ENCODE assay signal across 11 cellular contexts in genomic region chr12:106586803-106587684, GRCh38. TPM values are rescaled to one million over a fixed set of nuclear protein-coding genes. Genes with fewer than 3 reads are reported as not detected.
DNase-seq lines count a peak whose midpoint lies in the region; ATAC-seq and TF ChIP-seq lines count a peak whose summit lies in the region.
"Had no signal": no experiment of that assay in that cellular context is flagged by ENCODE, and none has a peak within 500 bp of the region (broad histone marks: within the 10 kb centered on the region; RNA-seq: fewer than 3 reads in every experiment).

No MANE protein-coding gene starts in this region.

- peaks cover 13% of the 10 kb centered on the region; the same call in 1 of the 2 replicates for H3F3A ChIP-seq in GM23338 (replicated peaks; ENCODE audit: low read depth)
- no peaks in the 10 kb centered on the region for H3F3A ChIP-seq in neural cell (ENCODE audit: insufficient read depth, low read length, poor library complexity, severe bottlenecking)

- intact Hi-C loops in activated CD4-positive, alpha-beta memory T cell treated with anti-CD3 and anti-CD28 coated beads for 36 hours (cut with micrococcal nuclease), result loop anchor here (10.0 kb wide), 3 partner anchors 188 to 328 kb away; partner anchors contain the start of gene RIC8B

- H3K4me2 ChIP-seq in GM23338 (peak overlapping the region; percentile 97), neural cell (ENCODE audit: low read length) (peak overlapping the region; percentile 19)

- peaks cover 40% of the 10 kb centered on the region for H3K4me1 Mint-ChIP-seq in GM23338
- H3K4me1 Mint-ChIP-seq in activated CD4-positive, alpha-beta memory T cell treated with anti-CD3 and anti-CD28 coated beads for 36 hours (ENCODE audit: low read depth), result peaks cover 33% of the 10 kb centered on the region

- H3K4me3 Mint-ChIP-seq in GM23338, result peak overlapping the region; percentile 72
- H3K4me3 Mint-ChIP-seq in activated CD4-positive, alpha-beta memory T cell treated with anti-CD3 and anti-CD28 coated beads for 36 hours, result no peak overlapping the region
- H3K4me3 Mint-ChIP-seq: CD8-positive, alpha-beta T cell; effector memory CD8-positive, alpha-beta T cell had no signal

- H3K36me3 ChIP-seq in GM23338 (ENCODE audit: insufficient read depth) (no peaks in the 10 kb centered on the region), ectodermal cell (ENCODE audit: control insufficient read depth, insufficient read depth, low read length) (peaks cover 5% of the 10 kb centered on the region), neural cell (ENCODE audit: insufficient read depth, low read length) (no peaks in the 10 kb centered on the region)

- peaks cover 19% of the 10 kb centered on the region for H4K20me1 ChIP-seq in GM23338 (replicated peaks; ENCODE audit: insufficient read depth)
- no peaks in the 10 kb centered on the region for H4K20me1 ChIP-seq in neural cell (ENCODE audit: insufficient read depth)

- H3K4me1 ChIP-seq in GM23338 (ENCODE audit: insufficient read depth), result peaks cover 31% of the 10 kb centered on the region
- peaks cover 12% of the 10 kb centered on the region for H3K4me1 ChIP-seq in ectodermal cell (ENCODE audit: control insufficient read depth, insufficient read depth, low read length)

- H2AFZ ChIP-seq in GM23338 (peak overlapping the region; percentile 80), neural cell (ENCODE audit: low read depth, low read length) (no peak overlapping the region)

- H3K27me3 ChIP-seq in GM23338 (ENCODE audit: insufficient read depth) (peaks cover 91% of the 10 kb centered on the region), ectodermal cell (ENCODE audit: control insufficient read depth, insufficient read depth, low read length, poor library complexity, severe bottlenecking) (peaks cover 85% of the 10 kb centered on the region), neural cell (ENCODE audit: insufficient read depth, low read depth, low read length) (peaks cover 87% of the 10 kb centered on the region)

- DNase-seq in AG20443 (ENCODE audit: low spot score) (peak; percentile 24), GM23338 (ENCODE audit: low spot score) (peak; percentile 87), DMS153 treated with DMSO at 0.1 percent for 48 hours (lab: John Stamatoyannopoulos, UW; ENCODE audit: unreplicated experiment) (no peak), SKM-1 (lab: John Stamatoyannopoulos, UW; ENCODE audit: unreplicated experiment) (no peak)
- DNase-seq in stimulated activated naive CD4-positive, alpha-beta T cell (lab: John Stamatoyannopoulos, UW), result no peak
- no peak for DNase-seq in activated CD4-positive, alpha-beta memory T cell treated with anti-CD3 and anti-CD28 coated beads for 36 hours
- DNase-seq: CD8-positive, alpha-beta T cell; effector memory CD8-positive, alpha-beta T cell; stimulated activated CD8-positive, alpha-beta memory T cell treated with anti-CD3 and anti-CD28 coated beads, Interleukin-4, amount 100 ng/mL, for 48 hours had no signal

- H3K9me3 Mint-ChIP-seq in GM23338, result peaks cover 3% of the 10 kb centered on the region; the same call in 1 of the 3 replicates
- no peaks in the 10 kb centered on the region for H3K9me3 Mint-ChIP-seq in activated CD4-positive, alpha-beta memory T cell treated with anti-CD3 and anti-CD28 coated beads for 36 hours
- H3K9me3 Mint-ChIP-seq: CD8-positive, alpha-beta T cell; effector memory CD8-positive, alpha-beta T cell had no signal

- no peak overlapping the region for H3K27ac ChIP-seq in GM23338 (ENCODE audit: low read depth)
- peak overlapping the region; percentile 62 for H3K27ac ChIP-seq in ectodermal cell (ENCODE audit: insufficient read depth, low read depth, low read length, poor library complexity, severe bottlenecking)
- no peak overlapping the region for H3K27ac ChIP-seq in neural cell (ENCODE audit: low read length)

- H3K9me2 ChIP-seq in GM23338 (ENCODE audit: insufficient read depth) (no peaks in the 10 kb centered on the region), neural cell (ENCODE audit: insufficient read depth, low read length) (no peaks in the 10 kb centered on the region)

- no peaks in the 10 kb centered on the region for H3K79me2 ChIP-seq in GM23338 (replicated peaks; ENCODE audit: insufficient read depth)
- no peaks in the 10 kb centered on the region for H3K79me2 ChIP-seq in neural cell (replicated peaks; ENCODE audit: insufficient read depth, low read length)

- CTCF ChIA-PET in activated CD4-positive, alpha-beta memory T cell treated with anti-CD3 and anti-CD28 coated beads for 36 hours (lab: Charles Lee), result no interaction called here

- H3K27me3 Mint-ChIP-seq in GM23338 (ENCODE audit: insufficient read depth, low read depth, poor library complexity), result peaks cover 79% of the 10 kb centered on the region
- peaks cover 68% of the 10 kb centered on the region for H3K27me3 Mint-ChIP-seq in activated CD4-positive, alpha-beta memory T cell treated with anti-CD3 and anti-CD28 coated beads for 36 hours

- no peaks in the 10 kb centered on the region for H3K9me3 ChIP-seq in ectodermal cell (ENCODE audit: control insufficient read depth, low read length)
- no peaks in the 10 kb centered on the region for H3K9me3 ChIP-seq in neural cell (ENCODE audit: low read length)

- H3K27ac Mint-ChIP-seq in GM23338, result no peak overlapping the region
- H3K27ac Mint-ChIP-seq in activated CD4-positive, alpha-beta memory T cell treated with anti-CD3 and anti-CD28 coated beads for 36 hours, result no peak overlapping the region
- H3K27ac Mint-ChIP-seq: CD8-positive, alpha-beta T cell; effector memory CD8-positive, alpha-beta T cell had no signal

- TF ChIP-seq CTCF in GM23338 (conservative IDR thresholded peaks at IDR 0.05; ENCODE audit: low read depth in 2 of 2) (no peak), neural cell (IDR thresholded peaks at IDR 0.05; ENCODE audit: poor library complexity, severe bottlenecking) (no peak)

- peak; percentile 39 for ATAC-seq in GM23338
- ATAC-seq: CD8-positive, alpha-beta T cell; effector memory CD8-positive, alpha-beta T cell had no signal

- no peaks in the 10 kb centered on the region; the same call in 2 of the 3 replicates for H3K36me3 Mint-ChIP-seq in GM23338 (ENCODE audit: low read depth)
- H3K36me3 Mint-ChIP-seq in activated CD4-positive, alpha-beta memory T cell treated with anti-CD3 and anti-CD28 coated beads for 36 hours, result no peaks in the 10 kb centered on the region
- H3K36me3 Mint-ChIP-seq: CD8-positive, alpha-beta T cell had no signal

- peak overlapping the region; percentile 74 for H3K4me3 ChIP-seq in GM23338
- H3K4me3 ChIP-seq in ectodermal cell (ENCODE audit: insufficient read depth, low read depth, low read length), result peak overlapping the region; percentile 53
- peak overlapping the region; percentile 69 for H3K4me3 ChIP-seq in neural cell (ENCODE audit: low read length)

- no peak for TF ChIP-seq RAD21 in neural cell (conservative IDR thresholded peaks at IDR 0.05)

- TF ChIP-seq EP300 in neural cell (conservative IDR thresholded peaks at IDR 0.05; ENCODE audit: poor library complexity, severe bottlenecking), result no peak

- H3K9ac ChIP-seq in neural cell (ENCODE audit: low read length), result no peak overlapping the region

- POLR2A ChIA-PET in activated CD4-positive, alpha-beta memory T cell treated with anti-CD3 and anti-CD28 coated beads for 36 hours (lab: Charles Lee), result no interaction called here

- 0 to 1% methylated on average over 62 of the region's 62 CpGs for WGBS in ectodermal cell, 2 experiments

TF ChIP-seq in GM23338, 12 proteins besides CTCF, POLR2A, EP300 and RAD21:
- no peak for TF ChIP-seq ZNF114 (CRISPR knock-in tag; IDR thresholded peaks at IDR 0.05)
- peak; percentile 9 for TF ChIP-seq EZH2 (IDR thresholded peaks at IDR 0.05; ENCODE audit: low read depth, unreplicated experiment)
- peak; percentile 54 for TF ChIP-seq EZH2phosphoT487 (IDR thresholded peaks at IDR 0.05; ENCODE audit: unreplicated experiment)

TF ChIP-seq in neural cell, 6 proteins besides CTCF, POLR2A, EP300 and RAD21:
- TF ChIP-seq SMC3 (conservative IDR thresholded peaks at IDR 0.05; ENCODE audit: poor library complexity) (no peak), EZH2 (IDR thresholded peaks at IDR 0.05; ENCODE audit: borderline replicate concordance, insufficient read depth, low read length, poor library complexity, severe bottlenecking) (peak; percentile 60), REST (IDR thresholded peaks at IDR 0.05; ENCODE audit: borderline replicate concordance) (no peak)
TF ChIP-seq in neural cell: peak in this region for 1.

RNA-seq across cellular contexts. Expression of gene RFX4, which starts 4.2 kb away (rescaled TPM):
- 2.1 TPM in 1 of 2 replicates, not detected in the other for total RNA-seq in GM23338 (2014; rRNA removed; shearing (Covaris generic))
- 0.23 and 0.49 TPM in 2 replicates for polyA plus RNA-seq in GM23338 (2016; fragmentation: Nextera tagmentation; extraction: Ambion mirVana)
- 36.6 TPM for polyA plus RNA-seq in ectodermal cell (2013, experiment 1 of 4)
- polyA plus RNA-seq in ectodermal cell (2013, experiment 2 of 4), result 29.0 TPM
- 41.2 TPM for polyA plus RNA-seq in ectodermal cell (2013, experiment 3 of 4)
- polyA plus RNA-seq in ectodermal cell (2013, experiment 4 of 4), result 50.1 TPM
- 0.22 TPM in 1 of 2 replicates, not detected in the other for polyA plus RNA-seq in neural cell
- polyA minus RNA-seq in neural cell, result 0.49 and 1.4 TPM in 2 replicates
- not detected for total RNA-seq in activated CD4-positive, alpha-beta memory T cell treated with anti-CD3 and anti-CD28 coated beads for 36 hours
- total RNA-seq: CD8-positive, alpha-beta T cell had no signal

Comparison
In these comparisons a context has a peak if more than half of its experiments do, and no peak if none do; other contexts are left out.
1. DNase-seq: peak in AG20443 (single experiment) and GM23338 (single experiment); none in stimulated activated naive CD4-positive, alpha-beta T cell (0 of 6), activated CD4-positive, alpha-beta memory T cell treated with anti-CD3 and anti-CD28 coated beads for 36 hours (single experiment), DMS153 treated with DMSO at 0.1 percent for 48 hours (single experiment) and SKM-1 (single experiment).
2. Peak in every context shown above with its lines, with median percentiles within 50 percentile points of each other: H3K4me3 ChIP-seq.